13 cellular contexts compared by ENCODE assay signal in genomic region chr5:91469517-91470165, GRCh38.
A peak's percentile ranks its signal among the peaks of the same experiment; 100 is the strongest.
DNase-seq lines count a peak whose midpoint lies in the region; ATAC-seq, FAIRE-seq and TF ChIP-seq lines count a peak whose summit lies in the region.
"Had no signal": no experiment of that assay in that cellular context is flagged by ENCODE, and none has a peak within 500 bp of the region (broad histone marks: within the 10 kb centered on the region; RNA-seq: fewer than 3 reads in every experiment).

No MANE protein-coding gene starts in this region.

- H3K27me3 ChIP-seq in bronchial epithelial cell (ENCODE audit: control insufficient read depth, insufficient read depth, low read length), result no peaks in the 10 kb centered on the region
- H3K27me3 ChIP-seq: SJCRH30 had no signal

- FAIRE-seq in bronchial epithelial cell (lab: Jason Lieb, UNC), result no peak
- FAIRE-seq: GM12878 had no signal

- no peak overlapping the region for H3K4me3 ChIP-seq in bronchial epithelial cell (ENCODE audit: low read depth, low read length)
- H3K4me3 ChIP-seq: GM12878, SJCRH30 had no signal

- H3K36me3 ChIP-seq in bronchial epithelial cell (ENCODE audit: control insufficient read depth, insufficient read depth, low read length), result no peaks in the 10 kb centered on the region
- H3K36me3 ChIP-seq: SJCRH30 had no signal

- ATAC-seq in HG02642 (IDR thresholded peaks at IDR 0.05; ENCODE audit: poor library complexity, unreplicated experiment) (no peak), HG02798 (IDR thresholded peaks at IDR 0.05; ENCODE audit: poor library complexity, unreplicated experiment) (no peak), GM19397 (IDR thresholded peaks at IDR 0.05; ENCODE audit: unreplicated experiment) (no peak)
- ATAC-seq: GM12878 had no signal

- TF ChIP-seq CTCF in bronchial epithelial cell (IDR thresholded peaks at IDR 0.05; ENCODE audit: insufficient read depth, low read length, severe bottlenecking), result no peak

- DNase-seq in A172 (ENCODE audit: low spot score) (peak; percentile 71), MV-4-11 (lab: John Stamatoyannopoulos, UW) (peak; percentile 92), bronchial epithelial cell (ENCODE audit: low read depth) (peak; percentile 7), middle frontal gyrus (ENCODE audit: extremely low spot score, low spot score) (peak; percentile 18), GOT3 (lab: John Stamatoyannopoulos, UW) (no peak)
- DNase-seq: activated T-cell treated with anti-CD3 and anti-CD28 coated beads, Interleukin-2, amount 50 U/mL, for 1 hour; endodermal cell; KG1 had no signal
